ENCODE assay signal across 28 cellular contexts in the genomic region with DNA sequence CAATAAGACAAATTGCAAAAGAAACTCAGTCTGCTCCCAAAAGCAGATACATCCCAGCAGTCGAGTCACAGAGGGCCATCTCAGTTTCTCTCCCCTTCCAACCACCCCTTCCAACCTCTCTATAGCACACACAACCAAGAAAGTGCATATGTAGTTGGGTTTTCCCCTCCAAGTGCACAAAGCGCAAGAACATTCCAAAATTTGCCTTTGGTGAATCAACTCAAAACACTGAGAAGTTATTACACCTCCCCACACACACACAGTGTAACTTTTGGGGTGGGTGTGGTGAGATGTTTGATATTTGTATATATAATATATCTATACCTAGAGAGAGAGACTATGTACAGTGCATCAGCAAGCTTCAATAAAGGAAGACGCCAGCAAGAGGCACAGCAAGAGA.
"Had no signal": no experiment of that assay in that cellular context is flagged by ENCODE, and none has a peak within 500 bp of the region (broad histone marks: within the 10 kb centered on the region; RNA-seq: fewer than 3 reads in every experiment).

No MANE protein-coding gene starts in this region.

- H3K27me3 ChIP-seq: testis, thyroid gland, upper lobe of left lung, upper lobe of right lung, uterus, vagina had no signal

- ATAC-seq: stimulated activated effector memory CD8-positive, alpha-beta T cell treated with anti-CD3 and anti-CD28 coated beads, Interleukin-12 subunit alpha, Interleukin-12 subunit beta, amount 100 ng/mL, for 72 hours; stimulated activated memory B cell treated with anti-CD40 and anti-IgM and Interleukin-4, amounts not matched to agents 10 μg/mL and 1 μg/mL and 100 μg/mL, for 72 hours; stimulated activated naive B cell treated with anti-CD40 and anti-IgM and Interleukin-4, amounts not matched to agents 10 μg/mL and 1 μg/mL and 100 μg/mL, for 72 hours; stimulated activated naive CD8-positive, alpha-beta T cell treated with anti-CD3 and anti-CD28 coated beads, Interleukin-15, amount 100 ng/mL, for 72 hours; stimulated activated naive CD8-positive, alpha-beta T cell treated with anti-CD3 and anti-CD28 coated beads, Interleukin-15, Interleukin-2, amounts not matched to agents 100 U/mL and 50 U/mL, for 24 hours; upper lobe of right lung had no signal

- H3K27ac Mint-ChIP-seq: stimulated activated effector memory CD8-positive, alpha-beta T cell treated with anti-CD3 and anti-CD28 coated beads, Interleukin-12 subunit alpha, Interleukin-12 subunit beta, amount 100 ng/mL, for 72 hours; stimulated activated memory B cell treated with anti-CD40 and anti-IgM and Interleukin-4, amounts not matched to agents 10 μg/mL and 1 μg/mL and 100 μg/mL, for 72 hours; stimulated activated naive B cell treated with anti-CD40 and anti-IgM and Interleukin-4, amounts not matched to agents 10 μg/mL and 1 μg/mL and 100 μg/mL, for 72 hours; stimulated activated naive CD8-positive, alpha-beta T cell treated with anti-CD3 and anti-CD28 coated beads, Interleukin-15, amount 100 ng/mL, for 72 hours; stimulated activated naive CD8-positive, alpha-beta T cell treated with anti-CD3 and anti-CD28 coated beads, Interleukin-15, Interleukin-2, amounts not matched to agents 100 ng/mL and 50 ng/mL, for 24 hours; type B pancreatic cell had no signal

- H3K4me1 Mint-ChIP-seq: stimulated activated effector memory CD8-positive, alpha-beta T cell treated with anti-CD3 and anti-CD28 coated beads, Interleukin-12 subunit alpha, Interleukin-12 subunit beta, amount 100 ng/mL, for 72 hours; stimulated activated memory B cell treated with anti-CD40 and anti-IgM and Interleukin-4, amounts not matched to agents 10 μg/mL and 1 μg/mL and 100 μg/mL, for 72 hours; stimulated activated naive B cell treated with anti-CD40 and anti-IgM and Interleukin-4, amounts not matched to agents 10 μg/mL and 1 μg/mL and 100 μg/mL, for 72 hours had no signal

- H3K4me1 ChIP-seq: stomach, suprapubic skin, testis, thyroid gland, tibial artery, tibial nerve, transverse colon, upper lobe of left lung, upper lobe of right lung, uterus, vagina had no signal

- H3K9me3 Mint-ChIP-seq: stimulated activated effector memory CD8-positive, alpha-beta T cell treated with anti-CD3 and anti-CD28 coated beads, Interleukin-12 subunit alpha, Interleukin-12 subunit beta, amount 100 ng/mL, for 72 hours; stimulated activated memory B cell treated with anti-CD40 and anti-IgM and Interleukin-4, amounts not matched to agents 10 μg/mL and 1 μg/mL and 100 μg/mL, for 72 hours; stimulated activated naive B cell treated with anti-CD40 and anti-IgM and Interleukin-4, amounts not matched to agents 10 μg/mL and 1 μg/mL and 100 μg/mL, for 72 hours; stimulated activated naive CD8-positive, alpha-beta T cell treated with anti-CD3 and anti-CD28 coated beads, Interleukin-15, amount 100 ng/mL, for 72 hours; stimulated activated naive CD8-positive, alpha-beta T cell treated with anti-CD3 and anti-CD28 coated beads, Interleukin-15, Interleukin-2, amounts not matched to agents 100 ng/mL and 50 ng/mL, for 24 hours; type B pancreatic cell had no signal

- H3K9me3 ChIP-seq: stomach, suprapubic skin, testis, thoracic aorta, thyroid gland, tibial artery, tibial nerve, transverse colon, upper lobe of left lung, upper lobe of right lung, uterus, vagina had no signal

- H3K4me3 Mint-ChIP-seq: stimulated activated effector memory CD8-positive, alpha-beta T cell treated with anti-CD3 and anti-CD28 coated beads, Interleukin-12 subunit alpha, Interleukin-12 subunit beta, amount 100 ng/mL, for 72 hours; stimulated activated memory B cell treated with anti-CD40 and anti-IgM and Interleukin-4, amounts not matched to agents 10 μg/mL and 1 μg/mL and 100 μg/mL, for 72 hours; stimulated activated naive B cell treated with anti-CD40 and anti-IgM and Interleukin-4, amounts not matched to agents 10 μg/mL and 1 μg/mL and 100 μg/mL, for 72 hours; stimulated activated naive CD8-positive, alpha-beta T cell treated with anti-CD3 and anti-CD28 coated beads, Interleukin-15, amount 100 ng/mL, for 72 hours; stimulated activated naive CD8-positive, alpha-beta T cell treated with anti-CD3 and anti-CD28 coated beads, Interleukin-15, Interleukin-2, amounts not matched to agents 100 ng/mL and 50 ng/mL, for 24 hours; type B pancreatic cell had no signal

- H3K36me3 Mint-ChIP-seq: stimulated activated memory B cell treated with anti-CD40 and anti-IgM and Interleukin-4, amounts not matched to agents 10 μg/mL and 1 μg/mL and 100 μg/mL, for 72 hours; stimulated activated naive B cell treated with anti-CD40 and anti-IgM and Interleukin-4, amounts not matched to agents 10 μg/mL and 1 μg/mL and 100 μg/mL, for 72 hours; type B pancreatic cell had no signal

- H3K36me3 ChIP-seq: stomach, suprapubic skin, thoracic aorta, thyroid gland, tibial artery, transverse colon, upper lobe of left lung, upper lobe of right lung, uterus, vagina had no signal

- DNase-seq: stimulated activated CD4-positive, alpha-beta T cell treated with anti-CD3 and anti-CD28 coated beads, Interleukin-2, amount 100 ng/mL, for 48 hours; stimulated activated CD4-positive, alpha-beta T cell treated with anti-CD3 and anti-CD28 coated beads, Interleukin-4, amount 100 ng/mL, for 1 hour; stimulated activated CD4-positive, alpha-beta T cell treated with anti-CD3 and anti-CD28 coated beads, Interleukin-4, amount 100 ng/mL, for 24 hours; stimulated activated CD4-positive, alpha-beta T cell treated with anti-CD3 and anti-CD28 coated beads, Interleukin-4, amount 100 ng/mL, for 4 hours; stimulated activated CD8-positive, alpha-beta memory T cell treated with anti-CD3 and anti-CD28 coated beads, Interleukin-4, amount 100 ng/mL, for 48 hours; stimulated activated naive B cell treated with anti-CD40 and anti-IgM and Interleukin-4, amounts not matched to agents 10 μg/mL and 1 μg/mL and 100 μg/mL, for 72 hours; stimulated activated naive CD4-positive, alpha-beta T cell; stimulated activated naive CD4-positive, alpha-beta T cell treated with Interleukin-2 at 50 U/mL for 16 hours; stimulated activated naive CD8-positive, alpha-beta T cell treated with anti-CD3 and anti-CD28 coated beads, Interleukin-15, amount 100 ng/mL, for 72 hours; stimulated activated naive CD8-positive, alpha-beta T cell treated with anti-CD3 and anti-CD28 coated beads, Interleukin-15, Interleukin-2, amounts not matched to agents 100 U/mL and 50 U/mL, for 24 hours; stomach; substantia nigra; testis; thyroid gland; tibial artery; transverse colon; trophoblast cell; upper lobe of left lung; upper lobe of right lung; uterus had no signal

- H3K4me3 ChIP-seq: stomach, suprapubic skin, testis, thoracic aorta, thyroid gland, tibial artery, tibial nerve, transverse colon, upper lobe of left lung, upper lobe of right lung, uterus, vagina had no signal

- H3K27ac ChIP-seq: stomach, suprapubic skin, testis, thoracic aorta, thyroid gland, tibial artery, tibial nerve, transverse colon, upper lobe of left lung, upper lobe of right lung, uterus, vagina had no signal
